In the genomic region with DNA sequence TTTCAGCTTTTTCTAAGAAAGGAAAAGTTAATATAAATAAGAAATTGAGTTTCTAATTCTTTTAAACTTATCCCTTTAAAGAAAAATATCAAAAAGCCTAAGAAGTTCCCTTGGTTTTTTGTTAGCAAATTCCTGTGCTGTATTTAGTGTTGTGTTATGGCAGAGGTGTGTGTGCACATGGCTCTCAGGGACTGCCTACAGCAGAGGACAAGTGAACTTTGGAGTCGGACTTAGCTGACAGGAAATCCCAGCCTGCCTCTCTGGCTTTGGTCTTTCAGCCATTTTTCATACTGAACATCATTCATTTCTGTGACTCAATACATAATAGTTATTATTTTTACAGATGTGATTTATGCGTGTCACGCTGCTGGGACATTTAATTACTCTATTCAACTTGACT, we compare ENCODE assay signal across 2 cellular contexts.
TF ChIP-seq lines count a peak whose summit lies in the region.

No MANE protein-coding gene starts in this region.

TF ChIP-seq in SK-N-SH, 30 proteins besides CTCF, POLR2A, EP300 and RAD21 (continued from another document):
- TF ChIP-seq, protein P1, sequence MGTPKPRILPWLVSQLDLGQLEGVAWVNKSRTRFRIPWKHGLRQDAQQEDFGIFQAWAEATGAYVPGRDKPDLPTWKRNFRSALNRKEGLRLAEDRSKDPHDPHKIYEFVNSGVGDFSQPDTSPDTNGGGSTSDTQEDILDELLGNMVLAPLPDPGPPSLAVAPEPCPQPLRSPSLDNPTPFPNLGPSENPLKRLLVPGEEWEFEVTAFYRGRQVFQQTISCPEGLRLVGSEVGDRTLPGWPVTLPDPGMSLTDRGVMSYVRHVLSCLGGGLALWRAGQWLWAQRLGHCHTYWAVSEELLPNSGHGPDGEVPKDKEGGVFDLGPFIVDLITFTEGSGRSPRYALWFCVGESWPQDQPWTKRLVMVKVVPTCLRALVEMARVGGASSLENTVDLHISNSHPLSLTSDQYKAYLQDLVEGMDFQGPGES (IDR thresholded peaks at IDR 0.05; ENCODE audit: low read depth, low read length) = no peak
- TF ChIP-seq RXRA (IDR thresholded peaks at IDR 0.05; ENCODE audit: borderline replicate concordance, low read depth) (no peak), TEAD4 (IDR thresholded peaks at IDR 0.05; ENCODE audit: borderline replicate concordance, insufficient read depth) (no peak), FOXJ3 (CRISPR knock-in tag; IDR thresholded peaks at IDR 0.05) (no peak), NFIC (IDR thresholded peaks at IDR 0.05; ENCODE audit: borderline replicate concordance) (no peak), RCOR1 (IDR thresholded peaks at IDR 0.05; ENCODE audit: low read length) (no peak)

TF ChIP-seq in SK-N-SH treated with all-trans-retinoic acid at 6 μM for 48 hours, 23 proteins besides CTCF, POLR2A, EP300 and RAD21 (continued from another document):
- TF ChIP-seq, protein P2, sequence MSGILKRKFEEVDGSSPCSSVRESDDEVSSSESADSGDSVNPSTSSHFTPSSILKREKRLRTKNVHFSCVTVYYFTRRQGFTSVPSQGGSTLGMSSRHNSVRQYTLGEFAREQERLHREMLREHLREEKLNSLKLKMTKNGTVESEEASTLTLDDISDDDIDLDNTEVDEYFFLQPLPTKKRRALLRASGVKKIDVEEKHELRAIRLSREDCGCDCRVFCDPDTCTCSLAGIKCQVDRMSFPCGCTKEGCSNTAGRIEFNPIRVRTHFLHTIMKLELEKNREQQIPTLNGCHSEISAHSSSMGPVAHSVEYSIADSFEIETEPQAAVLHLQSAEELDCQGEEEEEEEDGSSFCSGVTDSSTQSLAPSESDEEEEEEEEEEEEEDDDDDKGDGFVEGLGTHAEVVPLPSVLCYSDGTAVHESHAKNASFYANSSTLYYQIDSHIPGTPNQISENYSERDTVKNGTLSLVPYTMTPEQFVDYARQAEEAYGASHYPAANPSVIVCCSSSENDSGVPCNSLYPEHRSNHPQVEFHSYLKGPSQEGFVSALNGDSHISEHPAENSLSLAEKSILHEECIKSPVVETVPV (CRISPR knock-in tag; IDR thresholded peaks at IDR 0.05) = no peak
- no peak for TF ChIP-seq PPARA (CRISPR knock-in tag; IDR thresholded peaks at IDR 0.05; ENCODE audit: borderline replicate concordance)
- TF ChIP-seq ZFP30 (CRISPR knock-in tag; IDR thresholded peaks at IDR 0.05) = no peak
- no peak for TF ChIP-seq TSHZ2 (CRISPR knock-in tag; IDR thresholded peaks at IDR 0.05)
- TF ChIP-seq ISL1 (CRISPR knock-in tag; IDR thresholded peaks at IDR 0.05) = no peak
- TF ChIP-seq SNAI2 (CRISPR knock-in tag; IDR thresholded peaks at IDR 0.05) = no peak
- TF ChIP-seq TCF4 (CRISPR knock-in tag; IDR thresholded peaks at IDR 0.05; ENCODE audit: borderline replicate concordance) = no peak
- TF ChIP-seq OSR1 (CRISPR knock-in tag; IDR thresholded peaks at IDR 0.05) = no peak
